In the genomic region with DNA sequence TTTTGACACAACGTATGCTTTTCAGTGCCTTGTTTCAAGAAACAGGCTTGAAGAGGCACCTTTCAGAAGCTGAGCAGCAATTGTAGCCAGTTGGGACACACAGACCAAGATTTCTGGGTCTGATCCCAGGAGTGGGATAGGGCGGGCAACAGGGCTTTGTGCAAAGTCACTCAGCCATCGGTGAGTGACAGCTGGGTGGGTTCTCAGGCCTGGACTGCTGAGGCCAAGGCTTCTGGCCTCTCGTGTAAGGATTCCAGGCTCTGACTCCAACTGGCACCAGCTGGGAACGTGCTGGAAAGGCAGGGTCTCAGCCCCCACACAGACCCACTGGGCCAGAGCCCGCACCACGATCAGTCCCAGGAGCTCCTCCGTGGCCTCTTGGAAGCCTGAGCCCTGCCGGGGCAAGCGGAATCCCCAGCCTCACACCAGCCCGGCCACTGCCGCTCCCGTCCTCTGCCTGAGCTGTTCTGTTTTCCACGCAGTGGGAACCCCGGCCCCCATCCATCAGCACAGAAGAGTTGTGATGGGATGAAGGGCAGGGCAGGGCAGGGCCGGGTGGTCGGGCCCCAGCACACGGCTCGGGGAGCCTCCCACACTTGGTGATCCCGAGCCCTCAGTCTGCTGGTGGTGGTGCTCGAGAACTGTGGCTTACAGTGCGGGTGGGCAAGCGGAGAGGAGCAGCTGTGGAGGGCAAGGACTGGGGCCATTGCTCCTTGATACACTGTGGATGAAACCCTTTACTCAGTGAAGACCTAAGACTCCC, we compare ENCODE assay signal across 12 cellular contexts. TPM values are rescaled to one million over a fixed set of nuclear protein-coding genes. Genes with fewer than 3 reads are reported as not detected.
DNase-seq lines count a peak whose midpoint lies in the region; ATAC-seq, FAIRE-seq and TF ChIP-seq lines count a peak whose summit lies in the region.
"Had no signal": no experiment of that assay in that cellular context is flagged by ENCODE, and none has a peak within 500 bp of the region (broad histone marks: within the 10 kb centered on the region; RNA-seq: fewer than 3 reads in every experiment).

No MANE protein-coding gene starts in this region.

- DNase-seq in activated T-cell treated with anti-CD3 and anti-CD28 coated beads, Interleukin-2, amount 50 U/mL, for 24 hours, result peak; percentile 13
- DNase-seq in activated T-cell treated with anti-CD3 and anti-CD28 coated beads for 4 hours (no peak), left cardiac atrium (no peak), pancreas (peak in 4 of 6 donors; percentile 7 to 61 (median 32)), ureter (ENCODE audit: low spot score) (peak; percentile 39), Karpas-422 (no peak), left colon (no peak)
- DNase-seq: activated T-cell treated with anti-CD3 and anti-CD28 coated beads, Interleukin-2, amount 50 U/mL, for 72 hours; NCI-H2029 had no signal

- no peak overlapping the region for H3K4me3 Mint-ChIP-seq in activated T-cell treated with anti-CD3 and anti-CD28 coated beads, Interleukin-2, amount 50 U/mL, for 24 hours
- H3K4me3 Mint-ChIP-seq: activated T-cell treated with anti-CD3 and anti-CD28 coated beads, Interleukin-2, amount 50 U/mL, for 72 hours had no signal

- H4K20me1 ChIP-seq in Karpas-422 (ENCODE audit: insufficient read depth, low read depth, low read length), result no peaks in the 10 kb centered on the region

- H3K9me3 ChIP-seq in pancreas, result no peaks in the 10 kb centered on the region
- H3K9me3 ChIP-seq in Karpas-422 (ENCODE audit: low read length), result no peaks in the 10 kb centered on the region
- H3K9me3 ChIP-seq: A549 had no signal

- H3K9ac ChIP-seq in Karpas-422 (ENCODE audit: low read length), result no peak overlapping the region

- intact Hi-C loops in left cardiac atrium (cut with DNase I) (no loop called here), pancreas (cut with DNase I) (no loop called here), left colon (cut with DNase I, micrococcal nuclease) (no loop called here)

- WGBS in pancreas, 2 donors, result 87% methylated on average over 23 of the region's 23 CpGs

- H3K9me3 Mint-ChIP-seq in activated T-cell treated with anti-CD3 and anti-CD28 coated beads, Interleukin-2, amount 50 U/mL, for 24 hours, result no peaks in the 10 kb centered on the region

- H3K36me3 ChIP-seq in pancreas, result peaks cover 0 to 9% (median 1%) of the 10 kb centered on the region in 3 donors
- no peaks in the 10 kb centered on the region for H3K36me3 ChIP-seq in Karpas-422 (ENCODE audit: insufficient read depth, low read length)

- no peaks in the 10 kb centered on the region for H3K79me2 ChIP-seq in Karpas-422 (ENCODE audit: low read length)

- H3K4me1 ChIP-seq in pancreas (no peaks in the 10 kb centered on the region), Karpas-422 (ENCODE audit: low read length) (no peaks in the 10 kb centered on the region)
- H3K4me1 ChIP-seq: A549 had no signal

- no peak for TF ChIP-seq CTCF in pancreas (IDR thresholded peaks at IDR 0.05)

- no peaks in the 10 kb centered on the region for H3K9me2 ChIP-seq in Karpas-422 (replicated peaks; ENCODE audit: insufficient read depth, low read length)

- H3K4me1 Mint-ChIP-seq in activated T-cell treated with anti-CD3 and anti-CD28 coated beads, Interleukin-2, amount 50 U/mL, for 24 hours (ENCODE audit: low read depth), result no peaks in the 10 kb centered on the region

- ATAC-seq in left cardiac atrium (peak; percentile 50 to 55), pancreas (peak in 1 of 4 donors; percentile 14), HG02852 (IDR thresholded peaks at IDR 0.05; ENCODE audit: unreplicated experiment) (no peak), left colon (no peak)
- ATAC-seq: activated T-cell treated with anti-CD3 and anti-CD28 coated beads, Interleukin-2, amount 50 U/mL, for 72 hours had no signal

- H3K4me2 ChIP-seq in Karpas-422 (ENCODE audit: low read depth, low read length, poor library complexity, severe bottlenecking), result no peak overlapping the region
- H3K4me2 ChIP-seq: A549 had no signal

- no peak overlapping the region for H2AFZ ChIP-seq in Karpas-422 (ENCODE audit: low read length)

- no peaks in the 10 kb centered on the region for H3K27me3 Mint-ChIP-seq in activated T-cell treated with anti-CD3 and anti-CD28 coated beads, Interleukin-2, amount 50 U/mL, for 24 hours

- H3K36me3 Mint-ChIP-seq in activated T-cell treated with anti-CD3 and anti-CD28 coated beads, Interleukin-2, amount 50 U/mL, for 24 hours (ENCODE audit: low read depth), result no peaks in the 10 kb centered on the region

- H3K27ac ChIP-seq in pancreas (no peak overlapping the region), Karpas-422 (ENCODE audit: low read length) (no peak overlapping the region)
- H3K27ac ChIP-seq: A549 had no signal

- H3K27me3 ChIP-seq in pancreas, result no peaks in the 10 kb centered on the region
- H3K27me3 ChIP-seq in Karpas-422 (ENCODE audit: low read length), result no peaks in the 10 kb centered on the region

- FAIRE-seq in pancreas (lab: Jason Lieb, UNC), result no peak
- FAIRE-seq: A549 had no signal

- H3K4me3 ChIP-seq in pancreas (no peak overlapping the region), Karpas-422 (ENCODE audit: low read length) (no peak overlapping the region)
- H3K4me3 ChIP-seq: A549 had no signal

- H3K27ac Mint-ChIP-seq in activated T-cell treated with anti-CD3 and anti-CD28 coated beads, Interleukin-2, amount 50 U/mL, for 24 hours, result no peak overlapping the region
- H3K27ac Mint-ChIP-seq: activated T-cell treated with anti-CD3 and anti-CD28 coated beads, Interleukin-2, amount 50 U/mL, for 72 hours had no signal

RNA-seq across cellular contexts. Expression of gene VIPR2, which starts 46.8 kb away (rescaled TPM):
- total RNA-seq in left cardiac atrium, result 1 to 10 TPM; 6.3 to 8.5 TPM
- total RNA-seq in pancreas, result 10 to 100 TPM in 4 of 6 donors, 1 to 10 TPM in 2; 3.7 to 13.7 (median 11.3) TPM
- polyA plus RNA-seq in pancreas, result 10 to 100 TPM; 10.2 TPM
- total RNA-seq in ureter, result 4.8 TPM
- total RNA-seq in Karpas-422 (2014; rRNA removed; shearing (Covaris generic); ENCODE audit: low replicate concordance), result not detected in 2 replicates
- 1 to 10 TPM in 1 of 2 donors, under 1 TPM in 1; 0.55 to 1.6 TPM for total RNA-seq in left colon
- total RNA-seq: lung microvascular endothelial cell had no signal
- polyA plus RNA-seq: A549 had no signal

Comparison
In these comparisons a context has a peak if more than half of its experiments do, and no peak if none do; other contexts are left out.
1. DNase-seq: peak in activated T-cell treated with anti-CD3 and anti-CD28 coated beads, Interleukin-2, amount 50 U/mL, for 24 hours (single experiment), pancreas (4 of 6) and ureter (single experiment); none in activated T-cell treated with anti-CD3 and anti-CD28 coated beads for 4 hours (single experiment), left cardiac atrium (single experiment), Karpas-422 (single experiment) and left colon (0 of 2).
2. ATAC-seq: peak in left cardiac atrium (2 of 2); none in HG02852 (single experiment) and left colon (single experiment).